ENCODE assay signal across 18 cellular contexts in the genomic region with DNA sequence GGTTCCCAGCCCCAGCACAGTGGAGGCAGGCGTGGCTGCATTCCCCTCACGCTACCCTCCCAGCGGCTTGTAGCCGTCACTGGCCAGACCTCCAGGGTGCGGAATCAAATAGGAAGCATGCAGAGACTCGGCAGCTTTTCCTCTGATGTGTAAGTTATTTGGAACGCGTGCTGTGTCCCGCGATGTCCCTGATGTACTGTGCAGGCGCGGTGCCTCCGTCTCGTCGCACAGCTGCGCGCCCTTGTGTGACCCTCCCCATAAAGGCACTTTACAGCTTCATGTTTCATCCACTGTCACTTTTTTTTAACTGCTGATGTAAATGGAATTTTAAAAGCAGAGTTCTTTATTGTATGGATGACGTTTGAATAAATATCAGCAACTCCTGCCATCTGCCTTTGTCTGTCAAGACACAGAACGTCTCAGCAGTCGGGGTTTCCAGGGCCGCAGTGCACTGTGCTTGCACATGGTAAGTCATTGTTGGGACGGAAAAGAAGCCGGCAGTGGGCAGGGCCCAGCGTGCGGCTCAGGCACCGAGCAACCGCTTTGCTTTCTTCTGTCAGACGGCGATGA. TPM values are rescaled to one million over a fixed set of nuclear protein-coding genes. Genes with fewer than 3 reads are reported as not detected.
DNase-seq lines count a peak whose midpoint lies in the region; ATAC-seq and TF ChIP-seq lines count a peak whose summit lies in the region.
"Had no signal": no experiment of that assay in that cellular context is flagged by ENCODE, and none has a peak within 500 bp of the region (broad histone marks: within the 10 kb centered on the region; RNA-seq: fewer than 3 reads in every experiment).

No MANE protein-coding gene starts in this region.

- peak overlapping the region; percentile 9 for H3K27ac Mint-ChIP-seq in T-helper 17 cell
- H3K27ac Mint-ChIP-seq in activated CD4-positive, alpha-beta T cell treated with anti-CD3 and anti-CD28 coated beads, Interleukin-2, amount 10 ng/mL, durations not matched to agents 7 days and 5 days = no peak overlapping the region
- H3K27ac Mint-ChIP-seq: effector memory CD8-positive, alpha-beta T cell had no signal

- no peak overlapping the region for H3K4me3 Mint-ChIP-seq in T-helper 17 cell
- H3K4me3 Mint-ChIP-seq in activated CD4-positive, alpha-beta T cell treated with anti-CD3 and anti-CD28 coated beads, Interleukin-2, amount 10 ng/mL, durations not matched to agents 7 days and 5 days = no peak overlapping the region
- H3K4me3 Mint-ChIP-seq: effector memory CD8-positive, alpha-beta T cell had no signal

- peak overlapping the region; percentile 13 for H3K4me3 ChIP-seq in fibroblast of the aortic adventitia (ENCODE audit: low read depth, low read length)
- H3K4me3 ChIP-seq: thoracic aorta had no signal

- H3K27me3 Mint-ChIP-seq in T-helper 17 cell = no peaks in the 10 kb centered on the region
- no peaks in the 10 kb centered on the region for H3K27me3 Mint-ChIP-seq in activated CD4-positive, alpha-beta T cell treated with anti-CD3 and anti-CD28 coated beads, Interleukin-2, amount 10 ng/mL, durations not matched to agents 7 days and 5 days
- H3K27me3 Mint-ChIP-seq: effector memory CD8-positive, alpha-beta T cell had no signal

- peaks cover 3% of the 10 kb centered on the region for H3K4me1 Mint-ChIP-seq in T-helper 17 cell
- no peaks in the 10 kb centered on the region for H3K4me1 Mint-ChIP-seq in activated CD4-positive, alpha-beta T cell treated with anti-CD3 and anti-CD28 coated beads, Interleukin-2, amount 10 ng/mL, durations not matched to agents 7 days and 5 days

- H3K9me3 Mint-ChIP-seq in activated CD4-positive, alpha-beta T cell treated with anti-CD3 and anti-CD28 coated beads, Interleukin-2, amount 10 ng/mL, durations not matched to agents 7 days and 5 days = no peaks in the 10 kb centered on the region
- H3K9me3 Mint-ChIP-seq: effector memory CD8-positive, alpha-beta T cell had no signal

- no peak for ATAC-seq in T-helper 17 cell
- ATAC-seq: effector memory CD8-positive, alpha-beta T cell; HCT116 had no signal

- peaks cover 4% of the 10 kb centered on the region for H3K36me3 Mint-ChIP-seq in T-helper 17 cell (ENCODE audit: low read depth)
- H3K36me3 Mint-ChIP-seq in activated CD4-positive, alpha-beta T cell treated with anti-CD3 and anti-CD28 coated beads, Interleukin-2, amount 10 ng/mL, durations not matched to agents 7 days and 5 days (ENCODE audit: low read depth) = no peaks in the 10 kb centered on the region

- H3K9me3 ChIP-seq in T-helper 17 cell (ENCODE audit: control insufficient read depth, low read length, poor library complexity, severe bottlenecking) = no peaks in the 10 kb centered on the region
- H3K9me3 ChIP-seq: thoracic aorta had no signal

- CTCF ChIA-PET in GM10248 (lab: Yijun Ruan, JAX) = no interaction called here
- CTCF ChIA-PET in activated CD4-positive, alpha-beta T cell treated with anti-CD3 and anti-CD28 coated beads, Interleukin-2, amount 10 ng/mL, durations not matched to agents 7 days and 5 days (lab: Charles Lee) = no interaction called here

- peak; percentile 64 for DNase-seq in ELF-1 (ENCODE audit: low read depth, low spot score)
- no peak for DNase-seq in T-helper 17 cell
- peak; percentile 46 for DNase-seq in fibroblast of the aortic adventitia (ENCODE audit: low read depth)
- peak; percentile 65 for DNase-seq in retina
- DNase-seq in GM10248 (ENCODE audit: extremely low spot score) = no peak
- no peak for DNase-seq in NCI-H345 treated with DMSO at 0.1 percent for 48 hours (lab: John Stamatoyannopoulos, UW; ENCODE audit: unreplicated experiment)
- no peak for DNase-seq in activated CD4-positive, alpha-beta T cell treated with anti-CD3 and anti-CD28 coated beads, Interleukin-2, amount 10 ng/mL, durations not matched to agents 7 days and 5 days
- DNase-seq: C1 segment of cervical spinal cord; effector memory CD8-positive, alpha-beta T cell; Karpas-422; NCI-H1105 treated with DMSO at 0.1 percent for 48 hours; NCI-H2107; small intestine; WERI-Rb-1 had no signal

- TF ChIP-seq CTCF in fibroblast of the aortic adventitia (IDR thresholded peaks at IDR 0.05; ENCODE audit: insufficient read depth, low read length) (no peak), GM10248 (IDR thresholded peaks at IDR 0.05; ENCODE audit: control extremely low read depth, extremely low read depth, low read depth, missing control alignments) (no peak)

- POLR2A ChIA-PET in GM10248 (lab: Yijun Ruan, JAX) = no interaction called here
- POLR2A ChIA-PET in activated CD4-positive, alpha-beta T cell treated with anti-CD3 and anti-CD28 coated beads, Interleukin-2, amount 10 ng/mL, durations not matched to agents 7 days and 5 days (lab: Charles Lee) = no interaction called here

RNA-seq across cellular contexts. Expression of a gene that starts 7.3 kb away (rescaled TPM):
- not detected for total RNA-seq in T-helper 17 cell
- under 0.01 TPM in 1 of 2 replicates, not detected in the other for total RNA-seq in fibroblast of the aortic adventitia (ENCODE audit: low replicate concordance)
- not detected for total RNA-seq in activated CD4-positive, alpha-beta T cell treated with anti-CD3 and anti-CD28 coated beads, Interleukin-2, amount 10 ng/mL, durations not matched to agents 7 days and 5 days
- total RNA-seq: RPMI7951, thoracic aorta had no signal

RNA-seq across cellular contexts. Expression of a gene that starts 24.4 kb away (rescaled TPM):
- total RNA-seq in T-helper 17 cell = not detected
- total RNA-seq in fibroblast of the aortic adventitia (ENCODE audit: low replicate concordance) = 2.7 and 12.6 TPM in 2 replicates
- not detected for total RNA-seq in activated CD4-positive, alpha-beta T cell treated with anti-CD3 and anti-CD28 coated beads, Interleukin-2, amount 10 ng/mL, durations not matched to agents 7 days and 5 days
- total RNA-seq: osteoblast, RPMI7951 had no signal

Comparison
In these comparisons a context has a peak if more than half of its experiments do, and no peak if none do; other contexts are left out.
1. DNase-seq: peak in ELF-1 (single experiment), fibroblast of the aortic adventitia (single experiment) and retina (single experiment); none in T-helper 17 cell (0 of 3), GM10248 (single experiment), NCI-H345 treated with DMSO at 0.1 percent for 48 hours (single experiment) and activated CD4-positive, alpha-beta T cell treated with anti-CD3 and anti-CD28 coated beads, Interleukin-2, amount 10 ng/mL, durations not matched to agents 7 days and 5 days (single experiment).